15 cellular contexts compared by ENCODE assay signal in genomic region chr10:29081231-29081630, GRCh38.
DNase-seq lines count a peak whose midpoint lies in the region; ATAC-seq, FAIRE-seq and TF ChIP-seq lines count a peak whose summit lies in the region.
"Had no signal": no experiment of that assay in that cellular context is flagged by ENCODE, and none has a peak within 500 bp of the region (broad histone marks: within the 10 kb centered on the region; RNA-seq: fewer than 3 reads in every experiment).

No MANE protein-coding gene starts in this region.

- no peaks in the 10 kb centered on the region for H3K36me3 ChIP-seq in bronchial epithelial cell (ENCODE audit: control insufficient read depth, insufficient read depth, low read length)
- H3K36me3 ChIP-seq in thyroid gland = no peaks in the 10 kb centered on the region
- H3K36me3 ChIP-seq in osteoblast (ENCODE audit: insufficient read depth, low read length) = no peaks in the 10 kb centered on the region

- TF ChIP-seq POLR2A in thyroid gland (IDR thresholded peaks at IDR 0.05) = no peak

- no peak overlapping the region for H3K4me3 ChIP-seq in bronchial epithelial cell (ENCODE audit: low read depth, low read length)
- H3K4me3 ChIP-seq in thyroid gland (replicated peaks in 1 of 3) = no peak overlapping the region
- H3K4me3 ChIP-seq in osteoblast (ENCODE audit: insufficient read depth, low read length) = no peak overlapping the region
- H3K4me3 ChIP-seq: GM23248 had no signal

- H3K79me2 ChIP-seq in osteoblast (ENCODE audit: insufficient read depth, low read length) = no peaks in the 10 kb centered on the region

- WGBS in thyroid gland, 2 donors = 44% methylated on average over 4 of the region's 5 CpGs

- H3K9me3 Mint-ChIP-seq in nephron progenitor cell = peaks cover 8% of the 10 kb centered on the region
- H3K9me3 Mint-ChIP-seq: H9 had no signal

- H4K20me1 ChIP-seq in osteoblast (ENCODE audit: insufficient read depth, low read length) = no peaks in the 10 kb centered on the region

- H3K4me1 Mint-ChIP-seq in nephron progenitor cell = peaks cover 62% of the 10 kb centered on the region
- H3K4me1 Mint-ChIP-seq: CD4-positive, alpha-beta memory T cell had no signal

- peak; percentile 83 for FAIRE-seq in bronchial epithelial cell (lab: Jason Lieb, UNC)
- FAIRE-seq: GM12891 had no signal

- H3K4me2 ChIP-seq in osteoblast (ENCODE audit: insufficient read depth, low read length) = no peak overlapping the region

- ATAC-seq in HG02678 (IDR thresholded peaks at IDR 0.05; ENCODE audit: unreplicated experiment) = no peak
- ATAC-seq in GM19328 (IDR thresholded peaks at IDR 0.05; ENCODE audit: unreplicated experiment) = no peak
- ATAC-seq: HCT116 had no signal

- H3K4me1 ChIP-seq in thyroid gland = peaks cover 9 to 14% of the 10 kb centered on the region in 2 donors
- H3K4me1 ChIP-seq in osteoblast (ENCODE audit: insufficient read depth, low read length) = no peaks in the 10 kb centered on the region

- H3K27me3 ChIP-seq in bronchial epithelial cell (ENCODE audit: control insufficient read depth, insufficient read depth, low read length) = no peaks in the 10 kb centered on the region
- no peaks in the 10 kb centered on the region for H3K27me3 ChIP-seq in thyroid gland
- peaks cover 18% of the 10 kb centered on the region for H3K27me3 ChIP-seq in osteoblast (ENCODE audit: insufficient read depth, low read length)

- DNase-seq in bronchial epithelial cell (ENCODE audit: low read depth) (no peak), nephron progenitor cell (no peak), thyroid gland (peak; percentile 68 to 76), osteoblast (ENCODE audit: insufficient read length, low spot score, missing footprints) (no peak)
- DNase-seq: Calu3; CD4-positive, alpha-beta memory T cell; COR-L47; DMS53; GF-D8; GM23248; H9 had no signal

- H3K27me3 Mint-ChIP-seq in nephron progenitor cell (ENCODE audit: low read depth, poor library complexity) = peaks cover 5% of the 10 kb centered on the region

- H3K9me3 ChIP-seq in thyroid gland (no peaks in the 10 kb centered on the region), osteoblast (ENCODE audit: low read depth, low read length) (no peaks in the 10 kb centered on the region)

- no peak for TF ChIP-seq CTCF in bronchial epithelial cell (IDR thresholded peaks at IDR 0.05; ENCODE audit: insufficient read depth, low read length, severe bottlenecking)
- TF ChIP-seq CTCF in nephron progenitor cell (IDR thresholded peaks at IDR 0.05) = no peak
- TF ChIP-seq CTCF in thyroid gland (IDR thresholded peaks at IDR 0.05) = no peak
- no peak for TF ChIP-seq CTCF in osteoblast (IDR thresholded peaks at IDR 0.05; ENCODE audit: extremely low read depth, low read depth, low read length)

- peak overlapping the region; percentile 23 for H3K27ac Mint-ChIP-seq in nephron progenitor cell
- H3K27ac Mint-ChIP-seq: CD4-positive, alpha-beta memory T cell had no signal

- intact Hi-C loops in thyroid gland (cut with DNase I) = no loop called here

- no peaks in the 10 kb centered on the region for H3K36me3 Mint-ChIP-seq in nephron progenitor cell (ENCODE audit: low read depth)
- H3K36me3 Mint-ChIP-seq: CD4-positive, alpha-beta memory T cell had no signal

- H3K27ac ChIP-seq in thyroid gland (no peak overlapping the region), osteoblast (ENCODE audit: low read depth, low read length) (no peak overlapping the region)
- H3K27ac ChIP-seq: GM23248 had no signal

- H3K4me3 Mint-ChIP-seq in nephron progenitor cell = no peak overlapping the region
- H3K4me3 Mint-ChIP-seq: CD4-positive, alpha-beta memory T cell; H9 had no signal

- no peak overlapping the region for H2AFZ ChIP-seq in osteoblast (ENCODE audit: low read length)
- H2AFZ ChIP-seq: GM23248 had no signal

Comparison
In these comparisons a context has a peak if more than half of its experiments do, and no peak if none do; other contexts are left out.
1. DNase-seq: peak in thyroid gland (2 of 2); none in bronchial epithelial cell (single experiment), nephron progenitor cell (single experiment) and osteoblast (single experiment).